8 cellular contexts compared by ENCODE assay signal in the genomic region with DNA sequence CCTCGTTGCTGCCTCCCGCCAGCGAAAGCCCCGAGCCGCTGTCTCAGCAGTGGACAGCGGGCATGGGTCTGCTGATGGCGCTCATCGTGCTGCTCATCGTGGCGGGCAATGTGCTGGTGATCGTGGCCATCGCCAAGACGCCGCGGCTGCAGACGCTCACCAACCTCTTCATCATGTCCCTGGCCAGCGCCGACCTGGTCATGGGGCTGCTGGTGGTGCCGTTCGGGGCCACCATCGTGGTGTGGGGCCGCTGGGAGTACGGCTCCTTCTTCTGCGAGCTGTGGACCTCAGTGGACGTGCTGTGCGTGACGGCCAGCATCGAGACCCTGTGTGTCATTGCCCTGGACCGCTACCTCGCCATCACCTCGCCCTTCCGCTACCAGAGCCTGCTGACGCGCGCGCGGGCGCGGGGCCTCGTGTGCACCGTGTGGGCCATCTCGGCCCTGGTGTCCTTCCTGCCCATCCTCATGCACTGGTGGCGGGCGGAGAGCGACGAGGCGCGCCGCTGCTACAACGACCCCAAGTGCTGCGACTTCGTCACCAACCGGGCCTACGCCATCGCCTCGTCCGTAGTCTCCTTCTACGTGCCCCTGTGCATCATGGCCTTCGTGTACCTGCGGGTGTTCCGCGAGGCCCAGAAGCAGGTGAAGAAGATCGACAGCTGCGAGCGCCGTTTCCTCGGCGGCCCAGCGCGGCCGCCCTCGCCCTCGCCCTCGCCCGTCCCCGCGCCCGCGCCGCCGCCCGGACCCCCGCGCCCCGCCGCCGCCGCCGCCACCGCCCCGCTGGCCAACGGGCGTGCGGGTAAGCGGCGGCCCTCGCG. TPM values are rescaled to one million over a fixed set of nuclear protein-coding genes. Genes with fewer than 3 reads are reported as not detected.
DNase-seq lines count a peak whose midpoint lies in the region; ATAC-seq and TF ChIP-seq lines count a peak whose summit lies in the region.

No MANE protein-coding gene starts in this region.

- H3K4me1 Mint-ChIP-seq in GM23338 = peaks cover 11% of the 10 kb centered on the region
- H3K4me1 Mint-ChIP-seq in activated CD4-positive, alpha-beta memory T cell treated with anti-CD3 and anti-CD28 coated beads, Interleukin-2, amount 10 ng/mL, durations not matched to agents 7 days and 5 days = peaks cover 25% of the 10 kb centered on the region

- H3K27ac ChIP-seq in GM23338 (ENCODE audit: low read depth) (no peak overlapping the region), iPS-18a (ENCODE audit: low read length) (no peak overlapping the region), spleen (peak overlapping the region in 7 of 8 donors; percentile 51 to 83 (median 77)), PC-9 (no peak overlapping the region)

- H3K9me3 Mint-ChIP-seq in GM23338 = peaks cover 4% of the 10 kb centered on the region; the same call in 1 of the 3 replicates
- no peaks in the 10 kb centered on the region for H3K9me3 Mint-ChIP-seq in activated CD4-positive, alpha-beta memory T cell treated with anti-CD3 and anti-CD28 coated beads, Interleukin-2, amount 10 ng/mL, durations not matched to agents 7 days and 5 days

- POLR2A ChIA-PET in activated CD4-positive, alpha-beta memory T cell treated with anti-CD3 and anti-CD28 coated beads, Interleukin-2, amount 10 ng/mL, durations not matched to agents 7 days and 5 days (lab: Charles Lee) = no interaction called here
- POLR2A ChIA-PET in PC-9 (lab: Charles Lee; ENCODE audit: unreplicated experiment) = no interaction called here

- DNase-seq in GM23338 (ENCODE audit: low spot score) (peak; percentile 54), spleen (peak; percentile 80), PC-9 (no peak)
- no peak for DNase-seq in activated CD4-positive, alpha-beta memory T cell treated with anti-CD3 and anti-CD28 coated beads, Interleukin-2, amount 10 ng/mL, durations not matched to agents 7 days and 5 days
- DNase-seq in stimulated activated CD4-positive, alpha-beta T cell treated with anti-CD3 and anti-CD28 coated beads, Interleukin-4, amount 100 ng/mL, for 24 hours = no peak

- H3F3A ChIP-seq in GM23338 (replicated peaks; ENCODE audit: low read depth) = no peaks in the 10 kb centered on the region
- no peaks in the 10 kb centered on the region for H3F3A ChIP-seq in PC-9 (ENCODE audit: insufficient read depth, low read depth)

- CTCF ChIA-PET in activated CD4-positive, alpha-beta memory T cell treated with anti-CD3 and anti-CD28 coated beads, Interleukin-2, amount 10 ng/mL, durations not matched to agents 7 days and 5 days (lab: Charles Lee) = no interaction called here
- CTCF ChIA-PET in PC-9 (lab: Charles Lee) = no interaction called here

- H3K79me2 ChIP-seq in GM23338 (replicated peaks; ENCODE audit: insufficient read depth) (no peaks in the 10 kb centered on the region), PC-9 (ENCODE audit: low read depth) (no peaks in the 10 kb centered on the region)

- peak overlapping the region; percentile 94 for H2AFZ ChIP-seq in GM23338
- H2AFZ ChIP-seq in PC-9 = no peak overlapping the region

- H3K4me2 ChIP-seq in GM23338 (peak overlapping the region; percentile 87), PC-9 (no peak overlapping the region)

- H3K27ac Mint-ChIP-seq in GM23338 = no peak overlapping the region
- no peak overlapping the region for H3K27ac Mint-ChIP-seq in activated CD4-positive, alpha-beta memory T cell treated with anti-CD3 and anti-CD28 coated beads, Interleukin-2, amount 10 ng/mL, durations not matched to agents 7 days and 5 days

- ATAC-seq in GM23338 = no peak; the same call in none of the 3 replicates
- no peak for ATAC-seq in GM21360 (IDR thresholded peaks at IDR 0.05; ENCODE audit: unreplicated experiment)
- no peak for ATAC-seq in HG03135 (IDR thresholded peaks at IDR 0.05; ENCODE audit: unreplicated experiment)

- peaks cover 54% of the 10 kb centered on the region for H3K27me3 Mint-ChIP-seq in GM23338 (ENCODE audit: insufficient read depth, low read depth, poor library complexity)
- H3K27me3 Mint-ChIP-seq in activated CD4-positive, alpha-beta memory T cell treated with anti-CD3 and anti-CD28 coated beads, Interleukin-2, amount 10 ng/mL, durations not matched to agents 7 days and 5 days = peaks cover 79% of the 10 kb centered on the region

- H3K4me3 ChIP-seq in GM23338 (peak overlapping the region; percentile 72), iPS-18a (ENCODE audit: low read length) (peak overlapping the region; percentile 21), spleen (peak overlapping the region; percentile 25 to 78 (median 50)), PC-9 (no peak overlapping the region)

- no TSS peak for BruUV-seq in PC-9 (replicated peaks; lab: Mats Ljungman, UMichigan)

- peaks cover 87% of the 10 kb centered on the region for H3K27me3 ChIP-seq in GM23338 (ENCODE audit: insufficient read depth)
- peaks cover 90% of the 10 kb centered on the region for H3K27me3 ChIP-seq in iPS-18a (ENCODE audit: control insufficient read depth, insufficient read depth, low read length)
- peaks cover 0 to 90% (median 29%) of the 10 kb centered on the region in 7 donors for H3K27me3 ChIP-seq in spleen (replicated peaks in 1 of 7)
- no peaks in the 10 kb centered on the region for H3K27me3 ChIP-seq in PC-9 (ENCODE audit: insufficient read depth, low read depth)

- H4K20me1 ChIP-seq in GM23338 (replicated peaks; ENCODE audit: insufficient read depth) = peaks cover 6% of the 10 kb centered on the region
- H4K20me1 ChIP-seq in PC-9 (ENCODE audit: insufficient read depth) = no peaks in the 10 kb centered on the region

- H3K9me2 ChIP-seq in GM23338 (ENCODE audit: insufficient read depth) = no peaks in the 10 kb centered on the region
- no peaks in the 10 kb centered on the region for H3K9me2 ChIP-seq in PC-9 (ENCODE audit: insufficient read depth)

- no peak overlapping the region for H3K9ac ChIP-seq in iPS-18a (ENCODE audit: low read length)

- TF ChIP-seq CTCF in GM23338 (conservative IDR thresholded peaks at IDR 0.05; ENCODE audit: low read depth in 2 of 2) (no peak), spleen (IDR thresholded peaks at IDR 0.05 in 8 of 11, conservative IDR thresholded peaks at IDR 0.05 in 3 of 11) (no peak), PC-9 (conservative IDR thresholded peaks at IDR 0.05) (no peak)

- H3K9me3 ChIP-seq in iPS-18a (ENCODE audit: control insufficient read depth, low read depth, low read length) = no peaks in the 10 kb centered on the region
- H3K9me3 ChIP-seq in spleen = no peaks in the 10 kb centered on the region
- no peaks in the 10 kb centered on the region for H3K9me3 ChIP-seq in PC-9 (ENCODE audit: insufficient read depth, low read depth)

- peaks cover 6% of the 10 kb centered on the region; the same call in 1 of the 2 replicates for H3K4me1 ChIP-seq in GM23338 (ENCODE audit: insufficient read depth)
- H3K4me1 ChIP-seq in iPS-18a (ENCODE audit: control insufficient read depth, low read depth, low read length) = peaks cover 3% of the 10 kb centered on the region
- H3K4me1 ChIP-seq in spleen = peaks cover 5 to 53% (median 35%) of the 10 kb centered on the region in 6 donors
- H3K4me1 ChIP-seq in PC-9 (replicated peaks; ENCODE audit: insufficient read depth) = no peaks in the 10 kb centered on the region

- TF ChIP-seq POLR2A in spleen (IDR thresholded peaks at IDR 0.05) = no peak

- H3K36me3 Mint-ChIP-seq in GM23338 (ENCODE audit: low read depth) = no peaks in the 10 kb centered on the region; the same call in 2 of the 3 replicates
- H3K36me3 Mint-ChIP-seq in activated CD4-positive, alpha-beta memory T cell treated with anti-CD3 and anti-CD28 coated beads, Interleukin-2, amount 10 ng/mL, durations not matched to agents 7 days and 5 days (ENCODE audit: low read depth) = no peaks in the 10 kb centered on the region

- intact Hi-C loops in spleen (cut with DNase I; ENCODE audit: low total_unique reads) (no loop called here), PC-9 (cut with micrococcal nuclease; ENCODE audit: unreplicated experiment) (no loop called here)

- 10 to 43% (median 15%) methylated on average over 8 to 98 of the region's 98 CpGs for WGBS in spleen, 5 donors

- no peaks in the 10 kb centered on the region for H3K36me3 ChIP-seq in GM23338 (ENCODE audit: insufficient read depth)
- no peaks in the 10 kb centered on the region for H3K36me3 ChIP-seq in iPS-18a (ENCODE audit: control insufficient read depth, low read depth, low read length)
- H3K36me3 ChIP-seq in spleen = no peaks in the 10 kb centered on the region
- H3K36me3 ChIP-seq in PC-9 (ENCODE audit: low read depth) = no peaks in the 10 kb centered on the region

- H3K4me3 Mint-ChIP-seq in GM23338 = peak overlapping the region; percentile 74
- H3K4me3 Mint-ChIP-seq in activated CD4-positive, alpha-beta memory T cell treated with anti-CD3 and anti-CD28 coated beads, Interleukin-2, amount 10 ng/mL, durations not matched to agents 7 days and 5 days = peak overlapping the region; percentile 64

TF ChIP-seq in GM23338, 12 proteins besides CTCF, POLR2A, EP300 and RAD21:
- TF ChIP-seq, protein P1, sequence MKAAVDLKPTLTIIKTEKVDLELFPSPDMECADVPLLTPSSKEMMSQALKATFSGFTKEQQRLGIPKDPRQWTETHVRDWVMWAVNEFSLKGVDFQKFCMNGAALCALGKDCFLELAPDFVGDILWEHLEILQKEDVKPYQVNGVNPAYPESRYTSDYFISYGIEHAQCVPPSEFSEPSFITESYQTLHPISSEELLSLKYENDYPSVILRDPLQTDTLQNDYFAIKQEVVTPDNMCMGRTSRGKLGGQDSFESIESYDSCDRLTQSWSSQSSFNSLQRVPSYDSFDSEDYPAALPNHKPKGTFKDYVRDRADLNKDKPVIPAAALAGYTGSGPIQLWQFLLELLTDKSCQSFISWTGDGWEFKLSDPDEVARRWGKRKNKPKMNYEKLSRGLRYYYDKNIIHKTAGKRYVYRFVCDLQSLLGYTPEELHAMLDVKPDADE (IDR thresholded peaks at IDR 0.05) = no peak
- TF ChIP-seq EZH2 (IDR thresholded peaks at IDR 0.05; ENCODE audit: low read depth, unreplicated experiment) (peak; percentile 82), POLR2AphosphoS5 (IDR thresholded peaks at IDR 0.05; ENCODE audit: low read depth) (no peak), JUNB (IDR thresholded peaks at IDR 0.05; ENCODE audit: unreplicated experiment) (no peak), EZH2phosphoT487 (IDR thresholded peaks at IDR 0.05; ENCODE audit: unreplicated experiment) (peak; percentile 64), NANOG (IDR thresholded peaks at IDR 0.05; ENCODE audit: borderline replicate concordance) (no peak), ZNF331 (CRISPR knock-in tag; IDR thresholded peaks at IDR 0.05; ENCODE audit: low read depth) (no peak)

RNA-seq across cellular contexts. Expression of a gene that starts 0.8 kb away (rescaled TPM):
- total RNA-seq in GM23338 (2014; rRNA removed; shearing (Covaris generic)) = 0.24 and 0.39 TPM in 2 replicates
- 0.14 and 0.23 TPM in 2 replicates for polyA plus RNA-seq in GM23338 (2016; fragmentation: Nextera tagmentation; extraction: Ambion mirVana)
- under 1 TPM; 0.20 TPM for total RNA-seq in activated CD4-positive, alpha-beta memory T cell treated with anti-CD3 and anti-CD28 coated beads, Interleukin-2, amount 10 ng/mL, durations not matched to agents 7 days and 5 days
- 1 to 10 TPM; 1.5 to 4.8 (median 3.0) TPM for total RNA-seq in spleen
- under 1 TPM; 0.47 to 0.83 (median 0.50) TPM for polyA plus RNA-seq in spleen
- 0.45 and 0.48 TPM in 2 replicates for total RNA-seq in PC-9 (2021)

Comparison
In these comparisons a context has a peak if more than half of its experiments do, and no peak if none do; other contexts are left out.
1. DNase-seq: peak in GM23338 (single experiment) and spleen (single experiment); none in activated CD4-positive, alpha-beta memory T cell treated with anti-CD3 and anti-CD28 coated beads, Interleukin-2, amount 10 ng/mL, durations not matched to agents 7 days and 5 days (single experiment), stimulated activated CD4-positive, alpha-beta T cell treated with anti-CD3 and anti-CD28 coated beads, Interleukin-4, amount 100 ng/mL, for 24 hours (single experiment) and PC-9 (0 of 2).
2. H3K27ac ChIP-seq: peak in spleen (7 of 8); none in GM23338 (single experiment), iPS-18a (single experiment) and PC-9 (single experiment).